In genomic region chr2:43088148-43089073, GRCh38 we compare ENCODE assay signal across 1 cellular context.
A peak's percentile ranks its signal among the peaks of the same experiment; 100 is the strongest.
TF ChIP-seq lines count a peak whose summit lies in the region.

No MANE protein-coding gene starts in this region.

TF ChIP-seq in HepG2, 621 proteins besides CTCF, POLR2A, EP300 and RAD21 (continued from another document and continues in another):
- 0 out of 2 replicates have a peak, but pooled peaks have one; percentile 15 for TF ChIP-seq ZBTB34 (CRISPR knock-in tag; IDR thresholded peaks at IDR 0.05)
- TF ChIP-seq STAT6 (CRISPR knock-in tag; IDR thresholded peaks at IDR 0.05; ENCODE audit: borderline replicate concordance), result no peak
- no peak for TF ChIP-seq PAX8 (CRISPR knock-in tag; IDR thresholded peaks at IDR 0.05; ENCODE audit: borderline replicate concordance)
- no peak for TF ChIP-seq SRY (CRISPR knock-in tag; IDR thresholded peaks at IDR 0.05)
- no peak for TF ChIP-seq DR1 (CRISPR knock-in tag; IDR thresholded peaks at IDR 0.05)
- no peak for TF ChIP-seq ZNF670 (CRISPR knock-in tag; IDR thresholded peaks at IDR 0.05; ENCODE audit: borderline replicate concordance)
- no peak for TF ChIP-seq ZNF30 (CRISPR knock-in tag; IDR thresholded peaks at IDR 0.05)
- TF ChIP-seq AFF4 (CRISPR knock-in tag; IDR thresholded peaks at IDR 0.05), result no peak
- no peak for TF ChIP-seq BORCS8-MEF2B (CRISPR knock-in tag; IDR thresholded peaks at IDR 0.05)
- TF ChIP-seq FOSL1 (CRISPR knock-in tag; IDR thresholded peaks at IDR 0.05; ENCODE audit: borderline replicate concordance), result no peak
- TF ChIP-seq ZNF605 (CRISPR knock-in tag; IDR thresholded peaks at IDR 0.05), result no peak
- no peak for TF ChIP-seq MTERF4 (CRISPR knock-in tag; IDR thresholded peaks at IDR 0.05)
- peak; percentile 72; the same call in 1 of the 2 replicates for TF ChIP-seq ZNF614 (CRISPR knock-in tag; IDR thresholded peaks at IDR 0.05; ENCODE audit: borderline replicate concordance)
- TF ChIP-seq MED13 (CRISPR knock-in tag; IDR thresholded peaks at IDR 0.05), result peak; percentile 58; the same call in 1 of the 2 replicates
- no peak for TF ChIP-seq ZNF770 (CRISPR knock-in tag; IDR thresholded peaks at IDR 0.05)
- no peak for TF ChIP-seq ONECUT2 (CRISPR knock-in tag; IDR thresholded peaks at IDR 0.05)
- TF ChIP-seq IKZF1 (IDR thresholded peaks at IDR 0.05), result no peak
- TF ChIP-seq SP140L (CRISPR knock-in tag; IDR thresholded peaks at IDR 0.05; ENCODE audit: borderline replicate concordance), result peak; percentile 27; the same call in 1 of the 2 replicates
- no peak for TF ChIP-seq PCBP2 (optimal IDR thresholded peaks at IDR 0.05; ENCODE audit: low read depth, low read length, poor library complexity, severe bottlenecking)
- TF ChIP-seq ZNF296 (CRISPR knock-in tag; conservative IDR thresholded peaks at IDR 0.05), result no peak
- TF ChIP-seq NR3C1 (CRISPR knock-in tag; IDR thresholded peaks at IDR 0.05), result no peak
- no peak for TF ChIP-seq ZNF687 (CRISPR knock-in tag; IDR thresholded peaks at IDR 0.05)
- TF ChIP-seq ZGPAT (CRISPR knock-in tag; IDR thresholded peaks at IDR 0.05), result peak; percentile 24; the same call in 1 of the 2 replicates
- no peak for TF ChIP-seq DZIP1 (CRISPR knock-in tag; IDR thresholded peaks at IDR 0.05)
- TF ChIP-seq RFX5 (IDR thresholded peaks at IDR 0.05; ENCODE audit: low read depth, low read length), result no peak
- peak; percentile 51; the same call in 1 of the 2 replicates for TF ChIP-seq NCOR1 (IDR thresholded peaks at IDR 0.05; ENCODE audit: borderline replicate concordance, low read length)
- no peak for TF ChIP-seq ZNF431 (CRISPR knock-in tag; IDR thresholded peaks at IDR 0.05; ENCODE audit: borderline replicate concordance, low read depth)
- TF ChIP-seq HIVEP1 (CRISPR knock-in tag; IDR thresholded peaks at IDR 0.05), result no peak
- no peak for TF ChIP-seq ZNF235 (CRISPR knock-in tag; IDR thresholded peaks at IDR 0.05; ENCODE audit: borderline replicate concordance)
- TF ChIP-seq ZNF225 (CRISPR knock-in tag; IDR thresholded peaks at IDR 0.05), result no peak
- TF ChIP-seq POLR2G (IDR thresholded peaks at IDR 0.05; ENCODE audit: low read depth, low read length), result no peak
- TF ChIP-seq SRF (IDR thresholded peaks at IDR 0.05; ENCODE audit: low read depth, low read length), result no peak
- no peak for TF ChIP-seq HNRNPK (IDR thresholded peaks at IDR 0.05; ENCODE audit: low read depth, low read length, poor library complexity, severe bottlenecking)
- no peak for TF ChIP-seq SPEN (CRISPR knock-in tag; IDR thresholded peaks at IDR 0.05; ENCODE audit: low read depth)
- peak; percentile 90; the same call in 1 of the 2 replicates for TF ChIP-seq FOXJ3 (CRISPR knock-in tag; IDR thresholded peaks at IDR 0.05; ENCODE audit: borderline replicate concordance)
- TF ChIP-seq ZSCAN29 (CRISPR knock-in tag; conservative IDR thresholded peaks at IDR 0.05), result no peak
- no peak for TF ChIP-seq MYC (CRISPR knock-in tag; IDR thresholded peaks at IDR 0.05; ENCODE audit: borderline replicate concordance)
- TF ChIP-seq ZNF615 (CRISPR knock-in tag; IDR thresholded peaks at IDR 0.05; ENCODE audit: borderline replicate concordance), result no peak
- TF ChIP-seq TFDP2 (CRISPR knock-in tag; IDR thresholded peaks at IDR 0.05), result no peak
- no peak for TF ChIP-seq IKZF4 (CRISPR knock-in tag; IDR thresholded peaks at IDR 0.05; ENCODE audit: borderline replicate concordance, low read depth, not compliant biosample characterization)
- no peak for TF ChIP-seq MED8 (CRISPR knock-in tag; IDR thresholded peaks at IDR 0.05; ENCODE audit: insufficient replicate concordance)
